27 cellular contexts compared by ENCODE assay signal in the genomic region with DNA sequence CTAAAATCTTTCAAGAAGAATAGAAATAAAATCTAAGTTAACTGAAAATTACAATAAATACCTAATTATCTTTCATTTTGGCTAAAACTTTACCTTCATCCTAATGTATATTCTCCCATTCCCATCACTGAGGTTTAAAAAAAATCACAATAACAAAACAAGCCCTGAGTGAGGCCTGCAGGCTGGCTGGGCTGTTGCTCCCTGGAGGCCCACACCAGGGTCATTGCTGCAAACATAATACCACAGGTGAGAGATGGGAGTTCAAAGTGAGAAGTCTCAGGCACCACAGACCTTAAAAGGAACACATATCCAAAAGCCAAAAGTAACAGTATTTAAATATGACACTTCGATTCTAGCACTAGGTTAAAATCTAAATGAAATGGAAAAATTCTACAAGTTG. TPM values are rescaled to one million over a fixed set of nuclear protein-coding genes. Genes with fewer than 3 reads are reported as not detected.
A peak's percentile ranks its signal among the peaks of the same experiment; 100 is the strongest.
DNase-seq lines count a peak whose midpoint lies in the region; ATAC-seq, FAIRE-seq and TF ChIP-seq lines count a peak whose summit lies in the region.
"Had no signal": no experiment of that assay in that cellular context is flagged by ENCODE, and none has a peak within 500 bp of the region (broad histone marks: within the 10 kb centered on the region; RNA-seq: fewer than 3 reads in every experiment).

No MANE protein-coding gene starts in this region.

- no peak for TF ChIP-seq RAD21 in HepG2 (CRISPR knock-in tag; IDR thresholded peaks at IDR 0.05)

- H3K79me2 ChIP-seq in osteoblast (ENCODE audit: insufficient read depth, low read length) (no peaks in the 10 kb centered on the region), HepG2 (ENCODE audit: insufficient read depth, low read length) (peaks cover 10% of the 10 kb centered on the region)

- H3K4me1 ChIP-seq in left ventricle myocardium inferior (peaks cover 42% of the 10 kb centered on the region), right cardiac atrium (ENCODE audit: control insufficient read depth, insufficient read depth, low read length) (peaks cover 5% of the 10 kb centered on the region), osteoblast (ENCODE audit: insufficient read depth, low read length) (peaks cover 19% of the 10 kb centered on the region), HepG2 (ENCODE audit: insufficient read depth, low read length) (peaks cover 16% of the 10 kb centered on the region; the same call in 1 of the 2 replicates)
- H3K4me1 ChIP-seq: Caco-2 had no signal

- H3K9me3 ChIP-seq in left ventricle myocardium inferior (replicated peaks) (no peaks in the 10 kb centered on the region), right cardiac atrium (ENCODE audit: control insufficient read depth, low read length) (no peaks in the 10 kb centered on the region), osteoblast (ENCODE audit: low read depth, low read length) (no peaks in the 10 kb centered on the region), HepG2 (ENCODE audit: low read length) (no peaks in the 10 kb centered on the region)
- H3K9me3 ChIP-seq: Caco-2, upper lobe of left lung had no signal

- POLR2A ChIA-PET in HepG2 (lab: Yijun Ruan, JAX) = no interaction called here

- BruUV-seq in HepG2 (replicated peaks; lab: Mats Ljungman, UMichigan) = no TSS peak

- CTCF ChIA-PET in HepG2 (lab: Yijun Ruan, JAX; ENCODE audit: low intra/inter-chr PET ratio, low total read pairs) = no interaction called here

- ATAC-seq in right cardiac atrium = no peak
- ATAC-seq in GM19397 (IDR thresholded peaks at IDR 0.05; ENCODE audit: unreplicated experiment) = no peak
- no peak for ATAC-seq in HepG2
- ATAC-seq: left cardiac atrium; natural killer cell treated with Interleukin-12 subunit alpha and Interleukin-12 subunit beta and Interleukin-15 and Interleukin-18, amount 100 ng/mL, for 72 hours had no signal

- H3K27me3 ChIP-seq in left ventricle myocardium inferior (ENCODE audit: low read depth) = no peaks in the 10 kb centered on the region
- H3K27me3 ChIP-seq in right cardiac atrium (ENCODE audit: control insufficient read depth, insufficient read depth) = no peaks in the 10 kb centered on the region
- no peaks in the 10 kb centered on the region for H3K27me3 ChIP-seq in osteoblast (ENCODE audit: insufficient read depth, low read length)
- no peaks in the 10 kb centered on the region for H3K27me3 ChIP-seq in HepG2 (ENCODE audit: control insufficient read depth in 1 of 2, insufficient read depth in 2 of 2, low read length in 2 of 2)
- H3K27me3 ChIP-seq: upper lobe of left lung had no signal

- 76% methylated on average over 1 of the region's 1 CpG for WGBS in right cardiac atrium
- whole genome bisulfite sequencing in HepG2 (ENCODE audit: low lambda C conversion rate) = 71% methylated on average over 1 of the region's 1 CpG

- peak overlapping the region; percentile 64 for H3K27ac ChIP-seq in left ventricle myocardium inferior (replicated peaks)
- no peak overlapping the region for H3K27ac ChIP-seq in right cardiac atrium (ENCODE audit: low read length)
- H3K27ac ChIP-seq in epithelial cell of prostate = peak overlapping the region; percentile 80
- H3K27ac ChIP-seq in osteoblast (ENCODE audit: low read depth, low read length) = peak overlapping the region; percentile 44
- no peak overlapping the region for H3K27ac ChIP-seq in HepG2 (ENCODE audit: extremely low read length, insufficient read depth, low read length)

- DNase-seq in left ventricle myocardium inferior (no peak), right cardiac atrium (no peak), epithelial cell of prostate (ENCODE audit: low read depth, low spot score) (no peak), osteoblast (ENCODE audit: insufficient read length, low spot score, missing footprints) (no peak), NCI-H526 (lab: John Stamatoyannopoulos, UW) (no peak), GM19240 (ENCODE audit: insufficient read length, low spot score) (no peak), HepG2 (ENCODE audit: low spot score) (no peak)
- DNase-seq: activated CD4-positive, alpha-beta T cell treated with anti-CD3 and anti-CD28 coated beads for 4 hours; Caco-2; erythroblast; KBM-7; left cardiac atrium; midbrain; MV-4-11; NCI-H187; NCI-H226; NCI-H82; OCI-M1; SIG-M5; stimulated activated CD4-positive, alpha-beta T cell treated with anti-CD3 and anti-CD28 coated beads, Interleukin-2, amount 100 ng/mL, for 48 hours; stimulated activated naive CD4-positive, alpha-beta T cell treated with Interleukin-2 at 50 U/mL for 16 hours; T-helper 1 cell; upper lobe of left lung had no signal

- in situ Hi-C loops in HepG2 (cut with HindIII; ENCODE audit: extremely low pct_ligation_motif_present, low pct_unique_long_range_greater_than_20kb) = no loop called here

- intact Hi-C loops in left ventricle myocardium inferior (cut with micrococcal nuclease) = no loop called here
- intact Hi-C loops in right cardiac atrium (cut with DNase I) = no loop called here
- intact Hi-C loops in HepG2 (cut with micrococcal nuclease; ENCODE audit: unreplicated experiment) = no loop called here

- TF ChIP-seq EP300 in HepG2 (IDR thresholded peaks at IDR 0.05; ENCODE audit: low read depth in 2 of 2, low read length in 2 of 2) = no peak
- TF ChIP-seq EP300 in HepG2 (CRISPR knock-in tag; IDR thresholded peaks at IDR 0.05; ENCODE audit: borderline replicate concordance) = no peak

- no peak overlapping the region for H3K9ac ChIP-seq in HepG2 (ENCODE audit: insufficient read depth, low read depth, low read length)

- H4K20me1 ChIP-seq in osteoblast (ENCODE audit: insufficient read depth, low read length) = no peaks in the 10 kb centered on the region
- no peaks in the 10 kb centered on the region for H4K20me1 ChIP-seq in HepG2 (ENCODE audit: insufficient read depth, low read length)

- no peak overlapping the region for H2AFZ ChIP-seq in osteoblast (ENCODE audit: low read length)
- no peak overlapping the region for H2AFZ ChIP-seq in HepG2 (ENCODE audit: low read length)

- no peaks in the 10 kb centered on the region for H3K36me3 ChIP-seq in left ventricle myocardium inferior
- no peaks in the 10 kb centered on the region for H3K36me3 ChIP-seq in osteoblast (ENCODE audit: insufficient read depth, low read length)
- peaks cover 2 to 10% of the 10 kb centered on the region in 2 experiments; a peak in 3 of 5 replicates for H3K36me3 ChIP-seq in HepG2 (replicated peaks in 1 of 2; ENCODE audit: control insufficient read depth in 1 of 2, insufficient read depth in 2 of 2, low read length in 2 of 2)
- H3K36me3 ChIP-seq: upper lobe of left lung had no signal

- TF ChIP-seq CTCF in left ventricle myocardium inferior (IDR thresholded peaks at IDR 0.05; ENCODE audit: borderline replicate concordance) (no peak), osteoblast (IDR thresholded peaks at IDR 0.05; ENCODE audit: extremely low read depth, low read depth, low read length) (no peak), HepG2 (CRISPR knock-in tag; IDR thresholded peaks at IDR 0.05) (no peak)

- FAIRE-seq in HepG2 (lab: Jason Lieb, UNC) = no peak
- FAIRE-seq: A204.1 had no signal

- H3K4me3 ChIP-seq in left ventricle myocardium inferior (no peak overlapping the region), right cardiac atrium (ENCODE audit: low read length) (no peak overlapping the region), osteoblast (ENCODE audit: insufficient read depth, low read length) (no peak overlapping the region), HepG2 (replicated peaks in 1 of 3; ENCODE audit: insufficient read depth in 1 of 3, low read depth in 2 of 3, low read length in 3 of 3) (no peak overlapping the region)
- H3K4me3 ChIP-seq: smooth muscle cell, upper lobe of left lung had no signal

- H3K4me2 ChIP-seq in osteoblast (ENCODE audit: insufficient read depth, low read length) (no peak overlapping the region), HepG2 (ENCODE audit: low read depth, low read length) (no peak overlapping the region)
- H3K4me2 ChIP-seq: smooth muscle cell had no signal

- TF ChIP-seq POLR2A in HepG2 (IDR thresholded peaks at IDR 0.05; ENCODE audit: insufficient read depth in 1 of 2, low read depth in 2 of 2, low read length in 2 of 2) = no peak

RNA-seq across cellular contexts. Expression of gene AUH, which starts 58.0 kb away (rescaled TPM):
- total RNA-seq in left ventricle myocardium inferior = 44.1 TPM
- total RNA-seq in right cardiac atrium = 10 to 100 TPM; 19.1 to 29.0 (median 24.8) TPM
- polyA plus RNA-seq in right cardiac atrium = 28.9 TPM
- total RNA-seq in osteoblast = 17.0 and 17.7 TPM in 2 replicates
- total RNA-seq in HepG2 (2016; rRNA removed; fragmentation: Illumina TruSeq; extraction: Trizol) = 31.9 and 35.7 TPM in 2 replicates
- 8.8 and 9.3 TPM in 2 replicates for total RNA-seq in HepG2 (2016; cell fraction: cytosol; rRNA removed; fragmentation: Illumina TruSeq; extraction: Trizol; ENCODE audit: low read depth)
- total RNA-seq in HepG2 (2016; cell fraction: insoluble cytoplasmic fraction; rRNA removed; fragmentation: Illumina TruSeq; extraction: Trizol) = 35.1 and 35.8 TPM in 2 replicates
- total RNA-seq in HepG2 (2016; cell fraction: membrane; rRNA removed; fragmentation: Illumina TruSeq; extraction: Trizol) = 12.0 and 14.2 TPM in 2 replicates
- 36.5 and 38.2 TPM in 2 replicates for total RNA-seq in HepG2 (2016; cell fraction: nucleus; rRNA removed; fragmentation: Illumina TruSeq; extraction: Trizol)
- polyA plus RNA-seq in HepG2 (2011; rRNA removed) = 20.7 and 25.8 TPM in 2 replicates
- 13.1 and 18.4 TPM in 2 replicates for polyA plus RNA-seq in HepG2 (2011; cell fraction: cytosol; rRNA removed)
- 45.4 and 46.7 TPM in 2 replicates for polyA plus RNA-seq in HepG2 (2011; cell fraction: nucleus; rRNA removed)
- 43.3 and 56.0 TPM in 2 replicates for polyA plus RNA-seq in HepG2 (2012)
- polyA plus RNA-seq in HepG2 (2016; cell fraction: cytosol; fragmentation: Illumina TruSeq; extraction: Trizol; ENCODE audit: low read depth) = 5.2 and 6.3 TPM in 2 replicates
- polyA plus RNA-seq in HepG2 (2016; cell fraction: insoluble cytoplasmic fraction; fragmentation: Illumina TruSeq; extraction: Trizol; ENCODE audit: low read depth) = 36.1 and 36.2 TPM in 2 replicates
- polyA plus RNA-seq in HepG2 (2016; cell fraction: membrane; fragmentation: Illumina TruSeq; extraction: Trizol; ENCODE audit: low read depth) = 8.4 and 9.7 TPM in 2 replicates
- 31.0 and 33.2 TPM in 2 replicates for polyA plus RNA-seq in HepG2 (2016; cell fraction: nucleus; fragmentation: Illumina TruSeq; extraction: Trizol; ENCODE audit: insufficient read depth, low read depth)
- polyA minus RNA-seq in HepG2 (2011; rRNA and poly(A)+ RNA removed; ENCODE audit: low replicate concordance) = 2.2 and 5.5 TPM in 2 replicates
- polyA minus RNA-seq in HepG2 (2011; cell fraction: cytosol; rRNA and poly(A)+ RNA removed) = 8.7 and 13.5 TPM in 2 replicates
- polyA minus RNA-seq in HepG2 (2011; cell fraction: nucleus; rRNA and poly(A)+ RNA removed) = 115 and 125 TPM in 2 replicates

Comparison
In these comparisons a context has a peak if more than half of its experiments do, and no peak if none do; other contexts are left out.
1. H3K27ac ChIP-seq: peak in left ventricle myocardium inferior (single experiment), epithelial cell of prostate (single experiment) and osteoblast (single experiment); none in right cardiac atrium (single experiment) and HepG2 (single experiment).